ENCODE assay signal across 8 cellular contexts in the genomic region with DNA sequence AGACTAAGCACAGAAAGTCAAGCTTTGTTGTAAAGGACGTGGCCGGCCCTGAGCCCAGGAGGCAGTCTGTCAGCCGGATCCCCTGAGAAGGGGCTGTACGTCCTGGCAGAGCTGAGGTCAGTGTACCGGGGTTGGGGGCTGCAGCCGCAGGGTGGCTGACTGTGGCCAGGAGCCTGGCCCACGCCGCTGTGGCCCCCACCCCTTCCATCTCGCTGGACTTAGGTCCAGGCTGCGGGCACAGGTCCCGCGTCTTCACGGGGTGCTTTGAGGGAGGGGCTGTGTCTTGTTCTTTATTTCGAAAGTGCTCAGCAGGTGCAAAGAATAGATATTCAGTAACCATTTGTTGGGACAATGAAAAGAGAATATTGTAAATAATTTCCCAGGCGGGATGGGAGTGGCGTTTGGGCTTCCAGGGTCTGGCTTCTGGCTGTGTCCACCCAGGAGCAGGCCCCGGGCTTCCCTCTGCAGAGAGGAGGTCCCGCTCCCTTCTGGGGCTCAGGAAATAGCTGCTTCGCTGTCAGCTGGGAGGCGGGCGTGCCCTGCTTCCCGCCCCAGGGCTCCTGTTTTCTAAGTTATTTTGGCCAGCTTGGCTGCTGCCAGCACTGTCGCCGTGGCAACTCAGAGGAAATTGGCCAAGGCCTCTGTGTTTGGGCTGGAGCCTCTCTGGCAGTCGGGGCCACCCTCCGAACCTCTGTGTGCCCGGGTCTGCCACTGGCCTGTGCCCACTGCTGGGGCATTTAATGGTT. TPM values are rescaled to one million over a fixed set of nuclear protein-coding genes. Genes with fewer than 3 reads are reported as not detected.
DNase-seq lines count a peak whose midpoint lies in the region; TF ChIP-seq lines count a peak whose summit lies in the region.

No MANE protein-coding gene starts in this region.

- no peak overlapping the region for H2AK5ac ChIP-seq in H9 (ENCODE audit: insufficient read length, low read length)

- peak overlapping the region; percentile 59 for H3K27ac ChIP-seq in mesodermal cell (ENCODE audit: low read depth, low read length, severe bottlenecking)
- peak overlapping the region; percentile 64 for H3K27ac ChIP-seq in vagina
- H3K27ac ChIP-seq in H9 (ENCODE audit: insufficient read length, low read depth, low read length) = no peak overlapping the region

- H3K14ac ChIP-seq in H9 (ENCODE audit: insufficient read depth, low read length) = no peak overlapping the region; the same call in 1 of the 2 replicates

- 67 to 73% methylated on average over 22 to 26 of the region's 27 CpGs for WGBS in mesodermal cell (ENCODE audit: insufficient coverage in 2 of 2), 2 experiments
- WGBS in H9 (ENCODE audit: extremely low coverage, insufficient read length, low lambda C conversion rate) = no CpG with 5 or more reads among the region's 27 CpGs

- TF ChIP-seq POLR2A in vagina (IDR thresholded peaks at IDR 0.05) = no peak

- H4K91ac ChIP-seq in H9 (ENCODE audit: insufficient read length, low read depth, low read length) = no peak overlapping the region

- H3K4me1 Mint-ChIP-seq in chondrocyte (ENCODE audit: low read depth) (peaks cover 27% of the 10 kb centered on the region), H9 (peaks cover 4 to 27% of the 10 kb centered on the region in 2 experiments; a peak in 3 of 4 replicates)

- DNase-seq in AG20443 (ENCODE audit: low spot score) = peak; percentile 91
- peak; percentile 30 for DNase-seq in MV-4-11 (lab: John Stamatoyannopoulos, UW)
- peak; percentile 84 for DNase-seq in chondrocyte (ENCODE audit: low spot score)
- DNase-seq in vagina (ENCODE audit: extremely low spot score in 2 of 2) = no peak
- no peak for DNase-seq in H9
- DNase-seq in NCI-H1694 (lab: John Stamatoyannopoulos, UW) = no peak
- no peak for DNase-seq in EL

- H4K20me1 ChIP-seq in H9 (ENCODE audit: control insufficient read depth, insufficient read depth, insufficient read length) = no peaks in the 10 kb centered on the region

- intact Hi-C loops in vagina (cut with DNase I) = no loop called here

- H3K4ac ChIP-seq in H9 (ENCODE audit: low read depth, low read length) = no peak overlapping the region

- H3K36me3 Mint-ChIP-seq in chondrocyte (ENCODE audit: low read depth) (no peaks in the 10 kb centered on the region), H9 (ENCODE audit: insufficient read depth in 1 of 3, low read depth in 3 of 3) (no peaks in the 10 kb centered on the region)

- H3K27me3 ChIP-seq in vagina = no peaks in the 10 kb centered on the region
- peaks cover 16% of the 10 kb centered on the region for H3K27me3 ChIP-seq in H9 (ENCODE audit: insufficient read depth, low read length)

- no peaks in the 10 kb centered on the region for H3K79me2 ChIP-seq in H9 (ENCODE audit: insufficient read depth, low read length)

- TF ChIP-seq CTCF in chondrocyte (IDR thresholded peaks at IDR 0.05) (peak; percentile 6), vagina (IDR thresholded peaks at IDR 0.05) (no peak), H9 (conservative IDR thresholded peaks at IDR 0.05) (no peak)

- H3K9ac ChIP-seq in H9 (ENCODE audit: extremely low read depth, insufficient read length, low read length) = no peak overlapping the region

- H3K9me3 Mint-ChIP-seq in chondrocyte (ENCODE audit: low read depth) = no peaks in the 10 kb centered on the region
- no peaks in the 10 kb centered on the region; a peak in 1 of 5 replicates for H3K9me3 Mint-ChIP-seq in H9

- H3K79me1 ChIP-seq in H9 (ENCODE audit: insufficient read depth, low read depth, low read length, poor library complexity, severe bottlenecking) = no peaks in the 10 kb centered on the region

- peaks cover 5% of the 10 kb centered on the region for H3K23me2 ChIP-seq in H9 (ENCODE audit: insufficient read length, low read depth, low read length, poor library complexity, severe bottlenecking)

- H4K8ac ChIP-seq in H9 (replicated peaks; ENCODE audit: insufficient read length, low read depth, low read length) = no peak overlapping the region

- H3K9me3 ChIP-seq in mesodermal cell (ENCODE audit: control insufficient read depth, low read length) (no peaks in the 10 kb centered on the region), vagina (no peaks in the 10 kb centered on the region), H9 (ENCODE audit: control insufficient read depth, low read depth, low read length) (no peaks in the 10 kb centered on the region)

- H3K36me3 ChIP-seq in mesodermal cell (ENCODE audit: control insufficient read depth, insufficient read depth, low read length) (peaks cover 33% of the 10 kb centered on the region), vagina (no peaks in the 10 kb centered on the region)

- no peak overlapping the region for H2BK15ac ChIP-seq in H9 (ENCODE audit: low read depth, low read length)

- H3K27ac Mint-ChIP-seq in chondrocyte (ENCODE audit: unreplicated experiment) (peak overlapping the region; percentile 58), H9 (peak overlapping the region in 1 of 3 experiments; percentile 76; a peak in 1 of 7 replicates)

- H3K4me1 ChIP-seq in mesodermal cell (ENCODE audit: control insufficient read depth, insufficient read depth, low read length, poor library complexity, severe bottlenecking) (peaks cover 44% of the 10 kb centered on the region), vagina (peaks cover 45% of the 10 kb centered on the region), H9 (ENCODE audit: insufficient read depth, low read length) (no peaks in the 10 kb centered on the region)

- no peak overlapping the region for H3K4me3 ChIP-seq in mesodermal cell (ENCODE audit: extremely low read depth, insufficient read depth, low read length, poor library complexity, severe bottlenecking)
- H3K4me3 ChIP-seq in vagina = no peak overlapping the region

- H3K4me3 Mint-ChIP-seq in chondrocyte (ENCODE audit: unreplicated experiment) = peak overlapping the region; percentile 9
- no peak overlapping the region for H3K4me3 Mint-ChIP-seq in H9

- no peak overlapping the region for H3K4me2 ChIP-seq in H9 (ENCODE audit: insufficient read depth, insufficient read length, low read length)

- no peak overlapping the region for H3T11ph ChIP-seq in H9 (ENCODE audit: low read length)

- H2AFZ ChIP-seq in H9 (ENCODE audit: low read length) = no peak overlapping the region

- H2BK120ac ChIP-seq in H9 (ENCODE audit: low read depth, low read length, poor library complexity, severe bottlenecking) = no peak overlapping the region

- no peak overlapping the region for H2BK20ac ChIP-seq in H9 (ENCODE audit: low read depth, low read length, poor library complexity, severe bottlenecking)

- no peak overlapping the region for H2BK5ac ChIP-seq in H9 (ENCODE audit: insufficient read length, low read length)

- no peak overlapping the region for H3K56ac ChIP-seq in H9 (ENCODE audit: insufficient read length, low read depth, low read length)

- H4K5ac ChIP-seq in H9 (ENCODE audit: insufficient read length, low read depth, low read length) = no peak overlapping the region

- no peak overlapping the region for H3K23ac ChIP-seq in H9 (ENCODE audit: insufficient read length, low read depth, low read length)

- no peak overlapping the region for H2BK12ac ChIP-seq in H9 (ENCODE audit: insufficient read length, low read depth, low read length)

- H3K27me3 Mint-ChIP-seq in chondrocyte (ENCODE audit: low read depth) (no peaks in the 10 kb centered on the region), H9 (ENCODE audit: low read depth) (peaks cover 27% of the 10 kb centered on the region)

- H3K18ac ChIP-seq in H9 (ENCODE audit: insufficient read length, low read depth, low read length) = no peak overlapping the region

RNA-seq across cellular contexts. Expression of gene NFATC1, which starts 7.4 kb away (rescaled TPM):
- total RNA-seq in chondrocyte = 7.1 to 12.5 TPM (median 7.3 TPM) in 3 replicates
- 55.8 TPM for polyA plus RNA-seq in mesodermal cell (2013, experiment 1 of 2)
- polyA plus RNA-seq in mesodermal cell (2013, experiment 2 of 2) = 44.4 TPM
- 21.9 TPM for total RNA-seq in vagina
- total RNA-seq in H9 (2021) = 5.3 and 5.5 TPM in 2 replicates

Comparison
In these comparisons a context has a peak if more than half of its experiments do, and no peak if none do; other contexts are left out.
1. DNase-seq: peak in AG20443 (single experiment), MV-4-11 (single experiment) and chondrocyte (single experiment); none in vagina (0 of 2), H9 (single experiment), NCI-H1694 (single experiment) and EL (single experiment).